Comparison of ENCODE assay signal across 15 cellular contexts in genomic region chr2:121334581-121335293, GRCh38. TPM values are rescaled to one million over a fixed set of nuclear protein-coding genes. Genes with fewer than 3 reads are reported as not detected.
DNase-seq lines count a peak whose midpoint lies in the region; ATAC-seq, FAIRE-seq and TF ChIP-seq lines count a peak whose summit lies in the region.
"Had no signal": no experiment of that assay in that cellular context is flagged by ENCODE, and none has a peak within 500 bp of the region (broad histone marks: within the 10 kb centered on the region; RNA-seq: fewer than 3 reads in every experiment).

No MANE protein-coding gene starts in this region.

- no peak for TF ChIP-seq POLR2A in HepG2 (IDR thresholded peaks at IDR 0.05; ENCODE audit: insufficient read depth in 1 of 2, low read depth in 2 of 2, low read length in 2 of 2)

- DNase-seq in stimulated activated naive CD8-positive, alpha-beta T cell treated with anti-CD3 and anti-CD28 coated beads, Interleukin-15, amount 100 ng/mL, for 72 hours = no peak
- no peak for DNase-seq in stimulated activated naive CD8-positive, alpha-beta T cell treated with anti-CD3 and anti-CD28 coated beads, Interleukin-15, Interleukin-2, amounts not matched to agents 100 U/mL and 50 U/mL, for 24 hours
- peak; percentile 40 for DNase-seq in HuH-7.5 (ENCODE audit: low spot score)
- DNase-seq in HepG2 (ENCODE audit: low spot score) = peak; percentile 62
- DNase-seq in DMS153 (lab: John Stamatoyannopoulos, UW) = no peak
- DNase-seq in globus pallidus (ENCODE audit: low spot score) = no peak
- no peak for DNase-seq in NCI-H2107 treated with DMSO at 0.1 percent for 48 hours (lab: John Stamatoyannopoulos, UW; ENCODE audit: unreplicated experiment)
- DNase-seq: activated CD4-positive, alpha-beta memory T cell treated with anti-CD3 and anti-CD28 coated beads for 36 hours; activated naive CD8-positive, alpha-beta T cell treated with anti-CD3 and anti-CD28 coated beads, Interleukin-2, amount 10 ng/mL, durations not matched to agents 7 days and 5 days; AML-193; MV-4-11; NCI-H2227 treated with DMSO at 0.1 percent for 48 hours; stimulated activated CD4-positive, alpha-beta T cell treated with anti-CD3 and anti-CD28 coated beads, Interleukin-2, amount 100 ng/mL, for 24 hours had no signal

- H3K4me3 Mint-ChIP-seq in stimulated activated naive CD8-positive, alpha-beta T cell treated with anti-CD3 and anti-CD28 coated beads, Interleukin-15, amount 100 ng/mL, for 72 hours = no peak overlapping the region
- H3K4me3 Mint-ChIP-seq: activated CD4-positive, alpha-beta memory T cell treated with anti-CD3 and anti-CD28 coated beads for 36 hours; activated naive CD8-positive, alpha-beta T cell treated with anti-CD3 and anti-CD28 coated beads, Interleukin-2, amount 10 ng/mL, durations not matched to agents 7 days and 5 days; T-helper 2 cell treated with Interferon-gamma antibody and Interleukin-4, amounts not matched to agents 5 μg/mL and 100 μg/mL, for 36 hours had no signal

- POLR2A ChIA-PET in HepG2 (lab: Yijun Ruan, JAX) = no interaction called here

- no peak overlapping the region for H3K27ac ChIP-seq in HepG2 (ENCODE audit: extremely low read length, insufficient read depth, low read length)

- H3K4me1 Mint-ChIP-seq in stimulated activated naive CD8-positive, alpha-beta T cell treated with anti-CD3 and anti-CD28 coated beads, Interleukin-15, amount 100 ng/mL, for 72 hours = peaks cover 6% of the 10 kb centered on the region
- H3K4me1 Mint-ChIP-seq: activated naive CD8-positive, alpha-beta T cell treated with anti-CD3 and anti-CD28 coated beads, Interleukin-2, amount 10 ng/mL, durations not matched to agents 7 days and 5 days had no signal

- peak; percentile 56 for FAIRE-seq in HepG2 (lab: Jason Lieb, UNC)

- 2% methylated on average over 6 of the region's 14 CpGs for WGBS in HepG2 (ENCODE audit: low lambda C conversion rate)

- TF ChIP-seq CTCF in HepG2 (CRISPR knock-in tag; IDR thresholded peaks at IDR 0.05) = peak; percentile 38

- H3K9me3 Mint-ChIP-seq in stimulated activated naive CD8-positive, alpha-beta T cell treated with anti-CD3 and anti-CD28 coated beads, Interleukin-15, amount 100 ng/mL, for 72 hours = no peaks in the 10 kb centered on the region
- H3K9me3 Mint-ChIP-seq: activated CD4-positive, alpha-beta memory T cell treated with anti-CD3 and anti-CD28 coated beads for 36 hours; activated naive CD8-positive, alpha-beta T cell treated with anti-CD3 and anti-CD28 coated beads, Interleukin-2, amount 10 ng/mL, durations not matched to agents 7 days and 5 days; T-helper 2 cell treated with Interferon-gamma antibody and Interleukin-4, amounts not matched to agents 5 μg/mL and 100 μg/mL, for 36 hours had no signal

- intact Hi-C loops in HepG2 (cut with micrococcal nuclease; ENCODE audit: unreplicated experiment) = no loop called here

- H3K36me3 ChIP-seq in HepG2 (replicated peaks in 1 of 2; ENCODE audit: control insufficient read depth in 1 of 2, insufficient read depth in 2 of 2, low read length in 2 of 2) = peaks cover 2 to 15% of the 10 kb centered on the region in 2 experiments; a peak in 4 of 5 replicates

- H3K27ac Mint-ChIP-seq in stimulated activated naive CD8-positive, alpha-beta T cell treated with anti-CD3 and anti-CD28 coated beads, Interleukin-15, amount 100 ng/mL, for 72 hours = no peak overlapping the region
- H3K27ac Mint-ChIP-seq: activated CD4-positive, alpha-beta memory T cell treated with anti-CD3 and anti-CD28 coated beads for 36 hours; activated naive CD8-positive, alpha-beta T cell treated with anti-CD3 and anti-CD28 coated beads, Interleukin-2, amount 10 ng/mL, durations not matched to agents 7 days and 5 days; T-helper 2 cell treated with Interferon-gamma antibody and Interleukin-4, amounts not matched to agents 5 μg/mL and 100 μg/mL, for 36 hours had no signal

- peak overlapping the region; percentile 87 for H3K4me2 ChIP-seq in HepG2 (ENCODE audit: low read depth, low read length)

- H3K27me3 ChIP-seq in HepG2 (ENCODE audit: control insufficient read depth in 1 of 2, insufficient read depth in 2 of 2, low read length in 2 of 2) = peaks cover 0 to 2% of the 10 kb centered on the region in 2 experiments; a peak in 1 of 5 replicates

- H4K20me1 ChIP-seq in HepG2 (ENCODE audit: insufficient read depth, low read length) = no peaks in the 10 kb centered on the region

- in situ Hi-C loops in HepG2 (cut with HindIII; ENCODE audit: extremely low pct_ligation_motif_present, low pct_unique_long_range_greater_than_20kb) = no loop called here

- BruUV-seq in HepG2 (replicated peaks; lab: Mats Ljungman, UMichigan) = no TSS peak

- no peak for TF ChIP-seq RAD21 in HepG2 (CRISPR knock-in tag; IDR thresholded peaks at IDR 0.05)

- peak overlapping the region; percentile 27 to 70 (median 39) for H3K4me3 ChIP-seq in HepG2 (replicated peaks in 1 of 3; ENCODE audit: insufficient read depth in 1 of 3, low read depth in 2 of 3, low read length in 3 of 3)

- H3K79me2 ChIP-seq in HepG2 (ENCODE audit: insufficient read depth, low read length) = no peaks in the 10 kb centered on the region

- CTCF ChIA-PET in HepG2 (lab: Yijun Ruan, JAX; ENCODE audit: low intra/inter-chr PET ratio, low total read pairs) = no interaction called here

- H3K4me1 ChIP-seq in HepG2 (ENCODE audit: insufficient read depth, low read length) = peaks cover 29% of the 10 kb centered on the region

- no peak overlapping the region for H2AFZ ChIP-seq in HepG2 (ENCODE audit: low read length)

- peaks cover 2% of the 10 kb centered on the region for H3K27me3 Mint-ChIP-seq in stimulated activated naive CD8-positive, alpha-beta T cell treated with anti-CD3 and anti-CD28 coated beads, Interleukin-15, amount 100 ng/mL, for 72 hours
- H3K27me3 Mint-ChIP-seq: activated naive CD8-positive, alpha-beta T cell treated with anti-CD3 and anti-CD28 coated beads, Interleukin-2, amount 10 ng/mL, durations not matched to agents 7 days and 5 days had no signal

- TF ChIP-seq EP300 in HepG2 (IDR thresholded peaks at IDR 0.05; ENCODE audit: low read depth in 2 of 2, low read length in 2 of 2) (no peak), HepG2 (CRISPR knock-in tag; IDR thresholded peaks at IDR 0.05; ENCODE audit: borderline replicate concordance) (no peak)

- no peak overlapping the region for H3K9ac ChIP-seq in HepG2 (ENCODE audit: insufficient read depth, low read depth, low read length)

- peak; percentile 25 for ATAC-seq in stimulated activated naive CD8-positive, alpha-beta T cell treated with anti-CD3 and anti-CD28 coated beads, Interleukin-15, amount 100 ng/mL, for 72 hours
- no peak for ATAC-seq in stimulated activated naive CD8-positive, alpha-beta T cell treated with anti-CD3 and anti-CD28 coated beads, Interleukin-15, Interleukin-2, amounts not matched to agents 100 U/mL and 50 U/mL, for 24 hours
- ATAC-seq in HepG2 = peak; percentile 88
- no peak for ATAC-seq in GM18517 (IDR thresholded peaks at IDR 0.05; ENCODE audit: unreplicated experiment)

- no peaks in the 10 kb centered on the region for H3K9me3 ChIP-seq in HepG2 (ENCODE audit: low read length)

TF ChIP-seq in HepG2, 621 proteins besides CTCF, POLR2A, EP300 and RAD21 (continues in another document):
- TF ChIP-seq ZNF282 (IDR thresholded peaks at IDR 0.05; ENCODE audit: partially characterized antibody) (no peak), ZSCAN20 (CRISPR knock-in tag; IDR thresholded peaks at IDR 0.05; ENCODE audit: borderline replicate concordance) (no peak), REXO4 (CRISPR knock-in tag; IDR thresholded peaks at IDR 0.05; ENCODE audit: borderline replicate concordance) (no peak), MEIS1 (CRISPR knock-in tag; IDR thresholded peaks at IDR 0.05; ENCODE audit: borderline replicate concordance) (peak; percentile 34; the same call in 1 of the 2 replicates), ZFP91 (CRISPR knock-in tag; IDR thresholded peaks at IDR 0.05; ENCODE audit: borderline replicate concordance) (peak; percentile 47; the same call in 1 of the 2 replicates), NR2F6 (IDR thresholded peaks at IDR 0.05) (no peak; the same call in 1 of the 2 replicates), NR2F6 (CRISPR knock-in tag; IDR thresholded peaks at IDR 0.05) (0 out of 2 replicates have a peak, but pooled peaks have one; percentile 16)

RNA-seq across cellular contexts. Expression of gene TFCP2L1, which starts 49.7 kb away (rescaled TPM):
- not detected in 2 replicates for total RNA-seq in HepG2 (2016; rRNA removed; fragmentation: Illumina TruSeq; extraction: Trizol)
- not detected in 2 replicates for total RNA-seq in HepG2 (2016; cell fraction: cytosol; rRNA removed; fragmentation: Illumina TruSeq; extraction: Trizol; ENCODE audit: low read depth)
- not detected in 2 replicates for total RNA-seq in HepG2 (2016; cell fraction: insoluble cytoplasmic fraction; rRNA removed; fragmentation: Illumina TruSeq; extraction: Trizol)
- not detected in 2 replicates for total RNA-seq in HepG2 (2016; cell fraction: membrane; rRNA removed; fragmentation: Illumina TruSeq; extraction: Trizol)
- not detected in 2 replicates for total RNA-seq in HepG2 (2016; cell fraction: nucleus; rRNA removed; fragmentation: Illumina TruSeq; extraction: Trizol)
- under 0.01 and 0.01 TPM in 2 replicates for polyA plus RNA-seq in HepG2 (2011; rRNA removed)
- under 0.01 TPM in 2 replicates for polyA plus RNA-seq in HepG2 (2011; cell fraction: cytosol; rRNA removed)
- polyA plus RNA-seq in HepG2 (2011; cell fraction: nucleus; rRNA removed) = 0.02 TPM in 2 replicates
- not detected in 2 replicates for polyA plus RNA-seq in HepG2 (2012)
- not detected in 2 replicates for polyA plus RNA-seq in HepG2 (2016; cell fraction: cytosol; fragmentation: Illumina TruSeq; extraction: Trizol; ENCODE audit: low read depth)
- polyA plus RNA-seq in HepG2 (2016; cell fraction: insoluble cytoplasmic fraction; fragmentation: Illumina TruSeq; extraction: Trizol; ENCODE audit: low read depth) = not detected in 2 replicates
- polyA plus RNA-seq in HepG2 (2016; cell fraction: membrane; fragmentation: Illumina TruSeq; extraction: Trizol; ENCODE audit: low read depth) = not detected in 2 replicates
- polyA plus RNA-seq in HepG2 (2016; cell fraction: nucleus; fragmentation: Illumina TruSeq; extraction: Trizol; ENCODE audit: insufficient read depth, low read depth) = not detected in 2 replicates
- 0.49 TPM in 1 of 2 replicates, not detected in the other for polyA minus RNA-seq in HepG2 (2011; rRNA and poly(A)+ RNA removed; ENCODE audit: low replicate concordance)
- polyA minus RNA-seq in HepG2 (2011; cell fraction: cytosol; rRNA and poly(A)+ RNA removed) = not detected in 2 replicates
- polyA minus RNA-seq in HepG2 (2011; cell fraction: nucleus; rRNA and poly(A)+ RNA removed) = not detected in 2 replicates

Comparison
In these comparisons a context has a peak if more than half of its experiments do, and no peak if none do; other contexts are left out.
1. ATAC-seq: peak in stimulated activated naive CD8-positive, alpha-beta T cell treated with anti-CD3 and anti-CD28 coated beads, Interleukin-15, amount 100 ng/mL, for 72 hours (single experiment) and HepG2 (single experiment); none in stimulated activated naive CD8-positive, alpha-beta T cell treated with anti-CD3 and anti-CD28 coated beads, Interleukin-15, Interleukin-2, amounts not matched to agents 100 U/mL and 50 U/mL, for 24 hours (single experiment) and GM18517 (single experiment).
2. DNase-seq: peak in HuH-7.5 (single experiment) and HepG2 (single experiment); none in stimulated activated naive CD8-positive, alpha-beta T cell treated with anti-CD3 and anti-CD28 coated beads, Interleukin-15, amount 100 ng/mL, for 72 hours (0 of 2), stimulated activated naive CD8-positive, alpha-beta T cell treated with anti-CD3 and anti-CD28 coated beads, Interleukin-15, Interleukin-2, amounts not matched to agents 100 U/mL and 50 U/mL, for 24 hours (single experiment), DMS153 (single experiment), globus pallidus (single experiment) and NCI-H2107 treated with DMSO at 0.1 percent for 48 hours (single experiment).